In the genomic region with DNA sequence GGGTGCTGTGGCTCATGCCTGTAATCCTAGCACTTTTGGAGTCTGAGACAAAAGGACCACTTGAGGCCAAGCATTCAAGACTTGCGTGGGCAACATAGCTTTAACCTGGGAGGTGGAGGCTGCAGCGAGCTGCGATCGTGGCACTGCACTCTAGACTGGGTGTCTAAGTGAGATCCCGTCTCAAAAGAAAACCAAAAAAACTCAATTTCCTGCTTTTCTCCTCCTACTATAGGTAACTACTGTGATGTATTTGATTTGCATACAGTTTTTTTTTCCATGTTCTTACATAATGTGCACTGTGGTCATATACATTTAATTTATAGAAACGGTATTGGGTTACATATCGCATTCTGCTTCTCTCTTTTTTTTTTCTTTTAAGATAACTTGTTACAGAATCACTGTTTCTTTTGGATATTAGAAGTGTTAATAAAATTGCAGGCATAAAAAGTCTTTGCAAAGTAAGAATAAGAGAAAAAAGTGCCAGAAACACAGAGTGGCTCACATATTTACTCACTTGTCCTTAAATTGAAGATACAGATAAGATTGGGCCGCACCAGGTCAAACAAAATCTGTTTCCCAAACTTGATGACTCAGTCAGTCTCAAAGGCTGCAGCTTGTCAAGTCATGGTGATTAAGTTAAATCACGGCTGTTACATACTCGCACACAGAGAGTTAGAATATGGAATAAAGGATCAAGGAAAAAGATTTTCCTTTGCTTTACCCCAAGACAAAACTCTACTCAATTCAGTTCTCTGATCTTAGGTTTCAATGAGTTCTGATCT, we compare ENCODE assay signal across 12 cellular contexts. TPM values are rescaled to one million over a fixed set of nuclear protein-coding genes. Genes with fewer than 3 reads are reported as not detected.
DNase-seq lines count a peak whose midpoint lies in the region; ATAC-seq and TF ChIP-seq lines count a peak whose summit lies in the region.
"Had no signal": no experiment of that assay in that cellular context is flagged by ENCODE, and none has a peak within 500 bp of the region (broad histone marks: within the 10 kb centered on the region; RNA-seq: fewer than 3 reads in every experiment).

No MANE protein-coding gene starts in this region.

- H3K9me3 ChIP-seq in gastrocnemius medialis: no peaks in the 10 kb centered on the region
- H3K9me3 ChIP-seq: breast epithelium, transverse colon had no signal

- peaks cover 47% of the 10 kb centered on the region for H3K4me1 Mint-ChIP-seq in progenitor cell of endocrine pancreas (ENCODE audit: low read depth)

- peaks cover 7% of the 10 kb centered on the region for H3K27me3 Mint-ChIP-seq in progenitor cell of endocrine pancreas

- no peak for TF ChIP-seq POLR2A in gastrocnemius medialis (IDR thresholded peaks at IDR 0.05)

- peak overlapping the region; percentile 58 for H3K4me3 Mint-ChIP-seq in progenitor cell of endocrine pancreas (ENCODE audit: low read depth)

- TF ChIP-seq CTCF in progenitor cell of endocrine pancreas (IDR thresholded peaks at IDR 0.05; ENCODE audit: unreplicated experiment) (no peak), gastrocnemius medialis (IDR thresholded peaks at IDR 0.05 in 4 of 5, conservative IDR thresholded peaks at IDR 0.05 in 1 of 5) (no peak)

- peak overlapping the region; percentile 76 for H3K27ac Mint-ChIP-seq in progenitor cell of endocrine pancreas

- H3K4me1 ChIP-seq in gastrocnemius medialis: peaks cover 0 to 9% of the 10 kb centered on the region in 2 donors
- H3K4me1 ChIP-seq: breast epithelium had no signal

- no peaks in the 10 kb centered on the region for H3K36me3 ChIP-seq in gastrocnemius medialis
- H3K36me3 ChIP-seq: breast epithelium had no signal

- in situ Hi-C loops in gastrocnemius medialis (cut with MboI; ENCODE audit: low sequenced_read_pairs in 4 of 4): no loop called here

- no peak overlapping the region for H3K27ac ChIP-seq in gastrocnemius medialis
- H3K27ac ChIP-seq: breast epithelium, transverse colon had no signal

- intact Hi-C loops in gastrocnemius medialis (cut with DNase I; ENCODE audit: low total_unique reads): no loop called here

- peaks cover 1% of the 10 kb centered on the region for H3K36me3 Mint-ChIP-seq in progenitor cell of endocrine pancreas (ENCODE audit: insufficient read depth)

- H3K4me3 ChIP-seq in gastrocnemius medialis: no peak overlapping the region
- H3K4me3 ChIP-seq: breast epithelium, transverse colon had no signal

- no peaks in the 10 kb centered on the region for H3K9me3 Mint-ChIP-seq in progenitor cell of endocrine pancreas (ENCODE audit: low read depth)

- no peaks in the 10 kb centered on the region for H3K27me3 ChIP-seq in gastrocnemius medialis
- H3K27me3 ChIP-seq: breast epithelium, transverse colon had no signal

- DNase-seq in GM03348 (ENCODE audit: low spot score): peak; percentile 11
- DNase-seq in RKO (ENCODE audit: low spot score): peak; percentile 46
- DNase-seq in fibroblast of gingiva (ENCODE audit: low read depth): peak; percentile 38
- no peak for DNase-seq in progenitor cell of endocrine pancreas (ENCODE audit: low spot score, unreplicated experiment)
- DNase-seq in NCI-H2171 treated with DMSO at 0.1 percent for 48 hours (lab: John Stamatoyannopoulos, UW): no peak
- DNase-seq in gastrocnemius medialis: no peak
- DNase-seq in C1 segment of cervical spinal cord (lab: John Stamatoyannopoulos, UW): no peak
- no peak for DNase-seq in GM19238 (ENCODE audit: insufficient read length, low spot score)
- DNase-seq: DMS153, T1000, transverse colon had no signal

- no peak for ATAC-seq in gastrocnemius medialis

RNA-seq across cellular contexts. Expression of gene PTGR1, which starts 2.0 kb away (rescaled TPM):
- total RNA-seq in progenitor cell of endocrine pancreas (50.1 and 53.2 TPM in 2 replicates), gastrocnemius medialis (10 to 100 TPM in 3 of 4 donors, 1 to 10 TPM in 1; 7.5 to 30.9 (median 16.8) TPM)

RNA-seq across cellular contexts. Expression of gene DNAJC25, which starts 29.7 kb away (rescaled TPM):
- 7.5 and 8.5 TPM in 2 replicates for total RNA-seq in progenitor cell of endocrine pancreas
- total RNA-seq in gastrocnemius medialis: 1 to 10 TPM; 3.7 to 7.4 (median 4.9) TPM

RNA-seq across cellular contexts. Expression of gene GNG10, which starts 60.0 kb away (rescaled TPM):
- total RNA-seq in progenitor cell of endocrine pancreas: 27.5 and 32.2 TPM in 2 replicates
- total RNA-seq in gastrocnemius medialis: 10 to 100 TPM; 14.9 to 27.2 (median 18.3) TPM

Comparison
In these comparisons a context has a peak if more than half of its experiments do, and no peak if none do; other contexts are left out.
1. DNase-seq: peak in GM03348 (single experiment), RKO (single experiment) and fibroblast of gingiva (single experiment); none in progenitor cell of endocrine pancreas (single experiment), NCI-H2171 treated with DMSO at 0.1 percent for 48 hours (single experiment), gastrocnemius medialis (0 of 2), C1 segment of cervical spinal cord (0 of 14) and GM19238 (single experiment).